19 cellular contexts compared by ENCODE assay signal in the genomic region with DNA sequence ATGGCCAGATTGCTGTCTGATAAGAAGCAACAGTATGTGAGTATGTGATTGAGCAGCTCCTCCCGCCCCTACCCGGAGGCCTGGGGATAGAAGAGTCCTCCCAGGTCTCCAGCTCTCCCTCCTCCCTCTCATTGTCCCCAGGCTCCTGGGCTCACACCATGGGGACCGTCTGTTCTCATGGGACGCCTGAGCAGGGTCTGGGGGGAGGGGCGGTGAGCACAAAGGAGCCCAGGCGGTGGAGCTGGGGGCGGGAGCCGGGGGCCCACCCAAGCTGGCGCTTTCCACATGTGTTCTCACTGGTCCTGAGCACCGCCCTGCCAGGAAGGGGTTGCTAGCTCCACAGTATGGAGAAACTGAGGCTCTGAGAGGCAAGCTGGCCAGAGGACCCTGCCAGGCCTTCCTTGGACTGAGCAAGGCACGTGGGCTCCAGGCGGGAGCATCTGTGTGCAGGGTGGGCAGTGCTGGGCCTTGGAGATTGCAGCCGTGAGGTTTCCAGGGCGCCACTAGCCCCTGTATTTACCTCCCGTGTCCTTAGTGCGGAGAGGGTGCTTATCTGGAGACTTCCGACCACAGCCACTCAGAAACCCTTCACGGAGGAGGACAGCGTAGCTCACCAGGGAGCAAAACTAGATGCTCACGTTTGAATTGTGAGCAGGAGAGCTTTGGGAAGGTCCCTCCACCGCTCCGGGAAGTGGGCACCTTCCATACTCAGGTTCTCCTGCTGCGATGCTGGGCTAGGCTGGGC. TPM values are rescaled to one million over a fixed set of nuclear protein-coding genes. Genes with fewer than 3 reads are reported as not detected.
A peak's percentile ranks its signal among the peaks of the same experiment; 100 is the strongest.
DNase-seq lines count a peak whose midpoint lies in the region; ATAC-seq and TF ChIP-seq lines count a peak whose summit lies in the region.
"Had no signal": no experiment of that assay in that cellular context is flagged by ENCODE, and none has a peak within 500 bp of the region (broad histone marks: within the 10 kb centered on the region; RNA-seq: fewer than 3 reads in every experiment).

No MANE protein-coding gene starts in this region.

- H3K9me3 ChIP-seq in esophagus muscularis mucosa (no peaks in the 10 kb centered on the region), MM.1S (replicated peaks; ENCODE audit: insufficient read depth, low read length) (no peaks in the 10 kb centered on the region)
- H3K9me3 ChIP-seq: gastrocnemius medialis had no signal

- no peak overlapping the region for H3K9ac ChIP-seq in MM.1S (ENCODE audit: low read length)

- H3K9me2 ChIP-seq in MM.1S (replicated peaks; ENCODE audit: insufficient read depth, low read length) = no peaks in the 10 kb centered on the region

- H3K36me3 Mint-ChIP-seq in neural crest cell (ENCODE audit: low read depth) = peaks cover 4% of the 10 kb centered on the region

- H3K27me3 ChIP-seq in esophagus muscularis mucosa (no peaks in the 10 kb centered on the region), MM.1S (replicated peaks; ENCODE audit: insufficient read depth, low read length) (no peaks in the 10 kb centered on the region)
- H3K27me3 ChIP-seq: dorsolateral prefrontal cortex, gastrocnemius medialis had no signal

- no peaks in the 10 kb centered on the region for H3K27me3 Mint-ChIP-seq in neural crest cell (ENCODE audit: low read depth)
- H3K27me3 Mint-ChIP-seq: activated CD8-positive, alpha-beta memory T cell treated with anti-CD3 and anti-CD28 coated beads, Interleukin-2, amount 10 ng/mL, durations not matched to agents 7 days and 5 days had no signal

- no peaks in the 10 kb centered on the region for H4K20me1 ChIP-seq in MM.1S (ENCODE audit: insufficient read depth, low read length)

- peaks cover 4% of the 10 kb centered on the region for H3K4me1 Mint-ChIP-seq in neural crest cell

- no peaks in the 10 kb centered on the region for H3K79me2 ChIP-seq in MM.1S (ENCODE audit: low read length)

- no peak for ATAC-seq in HG03095 (IDR thresholded peaks at IDR 0.05; ENCODE audit: unreplicated experiment)
- ATAC-seq: activated CD8-positive, alpha-beta memory T cell treated with anti-CD3 and anti-CD28 coated beads, Interleukin-2, amount 10 ng/mL, durations not matched to agents 7 days and 5 days; gastrocnemius medialis; HCT116; left colon had no signal

- TF ChIP-seq POLR2A in esophagus muscularis mucosa (IDR thresholded peaks at IDR 0.05; ENCODE audit: low read depth) = no peak

- H3K27ac ChIP-seq in esophagus muscularis mucosa (replicated peaks in 1 of 4) = no peak overlapping the region
- no peak overlapping the region for H3K27ac ChIP-seq in MM.1S (ENCODE audit: low read length)
- H3K27ac ChIP-seq: dorsolateral prefrontal cortex, gastrocnemius medialis, PC-9 had no signal

- no peaks in the 10 kb centered on the region for H3F3A ChIP-seq in MM.1S (ENCODE audit: insufficient read depth, low read length)

- peak overlapping the region; percentile 17 for H3K4me3 Mint-ChIP-seq in neural crest cell
- H3K4me3 Mint-ChIP-seq: activated CD8-positive, alpha-beta memory T cell treated with anti-CD3 and anti-CD28 coated beads, Interleukin-2, amount 10 ng/mL, durations not matched to agents 7 days and 5 days had no signal

- TF ChIP-seq CTCF in esophagus muscularis mucosa (IDR thresholded peaks at IDR 0.05) = no peak
- no peak for TF ChIP-seq CTCF in neural crest cell (conservative IDR thresholded peaks at IDR 0.05)
- TF ChIP-seq CTCF in MM.1S (IDR thresholded peaks at IDR 0.05; ENCODE audit: low read length) = no peak

- no peak overlapping the region for H2AFZ ChIP-seq in MM.1S (ENCODE audit: low read length)
- H2AFZ ChIP-seq: PC-9 had no signal

- no peak overlapping the region for H3K27ac Mint-ChIP-seq in neural crest cell (ENCODE audit: unreplicated experiment)
- H3K27ac Mint-ChIP-seq: activated CD8-positive, alpha-beta memory T cell treated with anti-CD3 and anti-CD28 coated beads, Interleukin-2, amount 10 ng/mL, durations not matched to agents 7 days and 5 days had no signal

- H3K36me3 ChIP-seq in esophagus muscularis mucosa = peaks cover 6 to 33% (median 23%) of the 10 kb centered on the region in 4 donors
- H3K36me3 ChIP-seq in MM.1S (replicated peaks; ENCODE audit: insufficient read depth, low read length) = no peaks in the 10 kb centered on the region; the same call in 1 of the 2 replicates

- intact Hi-C loops in esophagus muscularis mucosa (cut with DNase I) = no loop called here

- peaks cover 0 to 3% (median 0%) of the 10 kb centered on the region in 4 donors for H3K4me1 ChIP-seq in esophagus muscularis mucosa
- no peaks in the 10 kb centered on the region for H3K4me1 ChIP-seq in MM.1S (ENCODE audit: low read length)
- H3K4me1 ChIP-seq: gastrocnemius medialis had no signal

- H3K9me3 Mint-ChIP-seq in neural crest cell = no peaks in the 10 kb centered on the region

- H3K4me3 ChIP-seq in esophagus muscularis mucosa = no peak overlapping the region
- H3K4me3 ChIP-seq in MM.1S (ENCODE audit: low read length) = no peak overlapping the region
- H3K4me3 ChIP-seq: dorsolateral prefrontal cortex, gastrocnemius medialis, PC-9 had no signal

- H3K4me2 ChIP-seq in MM.1S (ENCODE audit: low read depth, low read length) = no peak overlapping the region
- H3K4me2 ChIP-seq: PC-9 had no signal

- WGBS in esophagus muscularis mucosa = 80% methylated on average over 19 of the region's 23 CpGs

- peak; percentile 49 for DNase-seq in ELF-1 (ENCODE audit: low read depth, low spot score)
- peak; percentile 21 for DNase-seq in OCI-M1 (lab: John Stamatoyannopoulos, UW)
- peak; percentile 84 for DNase-seq in esophagus muscularis mucosa (ENCODE audit: extremely low spot score)
- no peak for DNase-seq in neural crest cell (ENCODE audit: low read depth, low spot score)
- no peak for DNase-seq in HPDE6-E6E7 (ENCODE audit: extremely low spot score)
- no peak for DNase-seq in MM.1S
- no peak for DNase-seq in DMS 273 (lab: John Stamatoyannopoulos, UW; ENCODE audit: unreplicated experiment)
- DNase-seq: activated CD4-positive, alpha-beta T cell treated with anti-CD3 and anti-CD28 coated beads for 1 hour; activated CD8-positive, alpha-beta memory T cell treated with anti-CD3 and anti-CD28 coated beads, Interleukin-2, amount 10 ng/mL, durations not matched to agents 7 days and 5 days; AML-193; caudate nucleus; gastrocnemius medialis; left colon; NCI-H2227 treated with DMSO at 0.1 percent for 48 hours; T1000 had no signal

- TF ChIP-seq EP300 in esophagus muscularis mucosa (IDR thresholded peaks at IDR 0.05) = no peak

RNA-seq across cellular contexts. Expression of gene PDIA6, which starts 37.4 kb away (rescaled TPM):
- 10 to 100 TPM; 64.8 to 99.7 (median 85.3) TPM for total RNA-seq in esophagus muscularis mucosa
- 235 and 248 TPM in 2 replicates for total RNA-seq in neural crest cell

RNA-seq across cellular contexts. Expression of gene ATP6V1C2, which starts 53.8 kb away (rescaled TPM):
- under 1 TPM in 1 of 4 donors, not detected in 3; 0.17 TPM for total RNA-seq in esophagus muscularis mucosa
- total RNA-seq in neural crest cell = 0.14 TPM in 1 of 2 replicates, not detected in the other
- total RNA-seq: activated CD8-positive, alpha-beta memory T cell treated with anti-CD3 and anti-CD28 coated beads, Interleukin-2, amount 10 ng/mL, durations not matched to agents 7 days and 5 days; gastrocnemius medialis; PC-9 had no signal

Comparison
In these comparisons a context has a peak if more than half of its experiments do, and no peak if none do; other contexts are left out.
1. DNase-seq: peak in ELF-1 (single experiment), OCI-M1 (single experiment) and esophagus muscularis mucosa (single experiment); none in neural crest cell (single experiment), HPDE6-E6E7 (single experiment), MM.1S (single experiment) and DMS 273 (single experiment).